17 cellular contexts compared by ENCODE assay signal in the genomic region with DNA sequence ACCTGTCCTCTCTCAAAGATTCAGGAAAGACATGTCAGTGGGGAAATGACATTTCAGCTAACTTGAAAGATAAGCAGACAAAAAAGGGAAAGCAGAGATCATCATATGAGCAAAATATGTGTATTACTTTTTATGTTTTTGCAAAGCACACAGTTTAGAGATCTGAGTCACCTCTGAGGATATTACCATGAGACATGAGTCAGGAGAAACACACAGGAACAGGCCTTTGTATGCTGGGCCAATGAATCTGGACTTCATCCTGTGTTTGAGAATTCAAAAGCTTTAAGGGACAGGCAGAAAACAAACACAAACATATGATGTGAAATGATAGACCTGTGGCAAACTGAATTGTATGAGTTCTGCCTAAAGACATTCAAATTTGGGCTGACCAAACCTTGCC.
DNase-seq lines count a peak whose midpoint lies in the region; ATAC-seq, FAIRE-seq and TF ChIP-seq lines count a peak whose summit lies in the region.
"Had no signal": no experiment of that assay in that cellular context is flagged by ENCODE, and none has a peak within 500 bp of the region (broad histone marks: within the 10 kb centered on the region; RNA-seq: fewer than 3 reads in every experiment).

No MANE protein-coding gene starts in this region.

- H3K27ac Mint-ChIP-seq in HFFc6: peak overlapping the region; percentile 91
- H3K27ac Mint-ChIP-seq in glutamatergic neuron (ENCODE audit: unreplicated experiment): peak overlapping the region; percentile 73
- H3K27ac Mint-ChIP-seq: activated T-helper 1 cell treated with anti-CD3 and anti-CD28 coated beads, Interleukin-12 subunit alpha, Interleukin-12 subunit beta, Interleukin-2, Interleukin-4 antibody, amounts not matched to agents 30 ng/mL and 10 ng/mL and 1 ng/mL, durations not matched to agents 14 hours and 24 hours and 36 hours had no signal

- H3K9me3 Mint-ChIP-seq in HFFc6: no peaks in the 10 kb centered on the region; the same call in 1 of the 2 replicates
- peaks cover 5% of the 10 kb centered on the region for H3K9me3 Mint-ChIP-seq in glutamatergic neuron (ENCODE audit: unreplicated experiment)
- H3K9me3 Mint-ChIP-seq: central memory CD8-positive, alpha-beta T cell had no signal

- H3K36me3 ChIP-seq in ACC112 (ENCODE audit: insufficient read depth, low read length): peaks cover 9% of the 10 kb centered on the region
- H3K36me3 ChIP-seq: WERI-Rb-1 had no signal

- DNase-seq in HFFc6: peak; percentile 67
- DNase-seq in astrocyte of the hippocampus (ENCODE audit: low read depth, low spot score): peak; percentile 59
- no peak for DNase-seq in glutamatergic neuron
- DNase-seq in NCI-H1930 (lab: John Stamatoyannopoulos, UW): no peak
- DNase-seq in GM19239 (ENCODE audit: insufficient read length, low spot score): no peak
- DNase-seq in stimulated activated CD4-positive, alpha-beta T cell treated with anti-CD3 and anti-CD28 coated beads, Interleukin-12 subunit alpha, Interleukin-12 subunit beta, amount 100 ng/mL, for 4 hours: no peak
- DNase-seq: C1 segment of cervical spinal cord, GOT3, NCI-H345, WERI-Rb-1 had no signal

- H3K4me3 ChIP-seq in ACC112 (ENCODE audit: low read depth, low read length): no peak overlapping the region
- H3K4me3 ChIP-seq: thoracic aorta had no signal

- H3K4me3 Mint-ChIP-seq in HFFc6: no peak overlapping the region
- no peak overlapping the region for H3K4me3 Mint-ChIP-seq in glutamatergic neuron (ENCODE audit: unreplicated experiment)
- H3K4me3 Mint-ChIP-seq: activated T-helper 1 cell treated with anti-CD3 and anti-CD28 coated beads, Interleukin-12 subunit alpha, Interleukin-12 subunit beta, Interleukin-2, Interleukin-4 antibody, amounts not matched to agents 30 ng/mL and 10 ng/mL and 1 ng/mL, durations not matched to agents 14 hours and 24 hours and 36 hours; central memory CD8-positive, alpha-beta T cell had no signal

- H3K27ac ChIP-seq in ACC112 (ENCODE audit: low read depth, low read length): peak overlapping the region; percentile 46
- H3K27ac ChIP-seq: KMS-11, parathyroid adenoma, thoracic aorta, WERI-Rb-1 had no signal

- H3K27me3 Mint-ChIP-seq in HFFc6 (ENCODE audit: insufficient read depth) (peaks cover 3% of the 10 kb centered on the region), glutamatergic neuron (ENCODE audit: unreplicated experiment) (peaks cover 2% of the 10 kb centered on the region)
- H3K27me3 Mint-ChIP-seq: central memory CD8-positive, alpha-beta T cell had no signal

- no peaks in the 10 kb centered on the region for H3K27me3 ChIP-seq in ACC112 (ENCODE audit: insufficient read depth, low read length)

- H3K4me1 Mint-ChIP-seq in HFFc6 (ENCODE audit: low read depth) (peaks cover 19% of the 10 kb centered on the region), glutamatergic neuron (ENCODE audit: low read depth, unreplicated experiment) (peaks cover 31% of the 10 kb centered on the region)

- ATAC-seq in GM21367 (IDR thresholded peaks at IDR 0.05; ENCODE audit: unreplicated experiment): no peak

- H3K36me3 Mint-ChIP-seq in HFFc6 (ENCODE audit: low read depth): peaks cover 29% of the 10 kb centered on the region
- peaks cover 12% of the 10 kb centered on the region for H3K36me3 Mint-ChIP-seq in glutamatergic neuron (ENCODE audit: unreplicated experiment)

- no peak for FAIRE-seq in GM19239 (lab: Jason Lieb, UNC)

- TF ChIP-seq CTCF in HFFc6 (IDR thresholded peaks at IDR 0.05) (no peak), glutamatergic neuron (IDR thresholded peaks at IDR 0.05; ENCODE audit: partially characterized antibody, unreplicated experiment) (no peak)

- H2AFZ ChIP-seq in ACC112 (ENCODE audit: low read length, unreplicated experiment): no peak overlapping the region
- H2AFZ ChIP-seq: parathyroid adenoma had no signal

- no peaks in the 10 kb centered on the region for H3K79me2 ChIP-seq in ACC112 (ENCODE audit: control insufficient read depth, insufficient read depth, low read length, unreplicated experiment)
- H3K79me2 ChIP-seq: parathyroid adenoma had no signal

- peaks cover 13% of the 10 kb centered on the region for H3K4me1 ChIP-seq in ACC112 (ENCODE audit: control insufficient read depth, insufficient read depth, low read length, unreplicated experiment)
- H3K4me1 ChIP-seq: parathyroid adenoma had no signal

Comparison
In these comparisons a context has a peak if more than half of its experiments do, and no peak if none do; other contexts are left out.
1. DNase-seq: peak in HFFc6 (single experiment) and astrocyte of the hippocampus (single experiment); none in glutamatergic neuron (single experiment), NCI-H1930 (0 of 2), GM19239 (single experiment) and stimulated activated CD4-positive, alpha-beta T cell treated with anti-CD3 and anti-CD28 coated beads, Interleukin-12 subunit alpha, Interleukin-12 subunit beta, amount 100 ng/mL, for 4 hours (single experiment).